Comparison of ENCODE assay signal across 8 cellular contexts in the genomic region with DNA sequence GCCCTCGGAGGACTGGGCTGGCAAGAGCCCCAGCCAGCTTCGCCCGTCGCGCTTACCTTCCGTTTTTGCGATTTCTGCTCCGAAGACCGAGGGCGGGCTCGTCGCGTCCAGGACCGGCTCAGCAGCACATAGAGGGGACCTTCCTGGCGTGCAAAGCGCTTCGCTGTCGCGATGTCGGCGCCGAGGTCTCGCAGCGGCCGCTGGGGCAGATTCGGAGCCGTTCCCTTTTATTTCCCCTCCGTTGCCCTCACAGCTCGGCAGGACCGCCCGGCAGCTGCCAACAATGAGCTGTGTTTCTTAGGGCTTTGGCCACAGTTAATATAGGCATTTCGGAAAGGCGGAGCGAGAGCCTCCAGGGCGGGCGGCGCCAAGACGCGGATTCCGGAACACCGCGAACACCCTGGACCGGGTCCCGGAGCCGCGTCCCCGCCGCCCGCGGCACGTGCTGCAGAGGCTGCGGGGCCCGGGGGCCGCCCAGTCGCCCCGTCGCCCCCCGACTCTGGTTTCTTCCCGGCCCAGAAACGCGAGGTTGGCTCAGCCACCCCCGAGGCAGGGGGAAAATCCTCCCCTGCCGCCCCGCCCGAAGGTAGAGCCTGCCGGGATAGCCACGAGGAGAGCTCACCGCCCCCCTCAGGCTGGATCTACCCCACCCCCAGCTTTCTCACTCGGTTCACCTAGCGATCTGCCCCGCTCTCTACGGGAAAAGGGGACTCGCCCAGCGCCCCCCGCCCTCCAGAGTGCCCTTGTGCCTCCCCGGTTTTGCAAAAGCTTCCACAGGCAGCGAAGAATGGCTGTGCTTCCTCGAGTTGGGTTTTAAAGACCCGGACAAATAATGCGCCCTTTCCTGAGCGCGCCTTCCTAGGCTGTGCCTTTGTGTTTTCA. TPM values are rescaled to one million over a fixed set of nuclear protein-coding genes. Genes with fewer than 3 reads are reported as not detected.
DNase-seq lines count a peak whose midpoint lies in the region; ATAC-seq, FAIRE-seq and TF ChIP-seq lines count a peak whose summit lies in the region.

A gene with protein sequence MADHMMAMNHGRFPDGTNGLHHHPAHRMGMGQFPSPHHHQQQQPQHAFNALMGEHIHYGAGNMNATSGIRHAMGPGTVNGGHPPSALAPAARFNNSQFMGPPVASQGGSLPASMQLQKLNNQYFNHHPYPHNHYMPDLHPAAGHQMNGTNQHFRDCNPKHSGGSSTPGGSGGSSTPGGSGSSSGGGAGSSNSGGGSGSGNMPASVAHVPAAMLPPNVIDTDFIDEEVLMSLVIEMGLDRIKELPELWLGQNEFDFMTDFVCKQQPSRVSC (minus strand): TSS at position 292 of the 882 bp plus-strand sequence. CDS start 704 bp downstream, outside the sequence.

- peaks cover 34% of the 10 kb centered on the region for H3K4me1 ChIP-seq in astrocyte (ENCODE audit: insufficient read depth, low read length)

- H3K27ac Mint-ChIP-seq in astrocyte (ENCODE audit: unreplicated experiment) = peak within 1 kb of the TSS; percentile 99

- H3K9me3 Mint-ChIP-seq in astrocyte (ENCODE audit: unreplicated experiment) = no peaks in the 10 kb centered on the region

- peak within 1 kb of the TSS; percentile 100 for H3K4me3 Mint-ChIP-seq in astrocyte (ENCODE audit: unreplicated experiment)

- H3K27me3 ChIP-seq in astrocyte (ENCODE audit: insufficient read depth, low read length) = no peaks in the 10 kb centered on the region

- peak; percentile 68 for ATAC-seq in GM18502 (IDR thresholded peaks at IDR 0.05; ENCODE audit: poor library complexity, unreplicated experiment)
- ATAC-seq in HG02943 (IDR thresholded peaks at IDR 0.05; ENCODE audit: low read depth, unreplicated experiment) = peak; percentile 59

- TF ChIP-seq CTCF in astrocyte (IDR thresholded peaks at IDR 0.05; ENCODE audit: insufficient read depth, low read depth, low read length) (no peak), D721Med (IDR thresholded peaks at IDR 0.05; ENCODE audit: insufficient read depth, missing control alignments) (no peak)

- H3K9ac ChIP-seq in astrocyte (ENCODE audit: low read length) = peak within 1 kb of the TSS; percentile 99

- no peak for FAIRE-seq in astrocyte (lab: Jason Lieb, UNC)
- no peak for FAIRE-seq in D721Med (lab: Jason Lieb, UNC)

- H4K20me1 ChIP-seq in astrocyte (ENCODE audit: insufficient read depth, low read length) = peaks cover 30% of the 10 kb centered on the region

- H3K4me1 Mint-ChIP-seq in astrocyte (ENCODE audit: low read depth, unreplicated experiment) = peaks cover 23% of the 10 kb centered on the region

- H3K9me3 ChIP-seq in astrocyte (ENCODE audit: insufficient read depth, low read depth, low read length) = no peaks in the 10 kb centered on the region

- H3K4me2 ChIP-seq in astrocyte (ENCODE audit: low read length) = peak within 1 kb of the TSS; percentile 95

- peak within 1 kb of the TSS; percentile 95 for H3K27ac ChIP-seq in astrocyte (ENCODE audit: low read depth, low read length)

- no peaks in the 10 kb centered on the region for H3K27me3 Mint-ChIP-seq in astrocyte (ENCODE audit: low read depth, unreplicated experiment)

- H3K36me3 Mint-ChIP-seq in astrocyte (ENCODE audit: low read depth, unreplicated experiment) = peaks cover 25% of the 10 kb centered on the region

- peak within 1 kb of the TSS; percentile 96 for H2AFZ ChIP-seq in astrocyte (ENCODE audit: low read depth, low read length)

- peak within 1 kb of the TSS; percentile 98 for H3K4me3 ChIP-seq in astrocyte (ENCODE audit: insufficient read depth, low read depth, low read length)

- H3K79me2 ChIP-seq in astrocyte (ENCODE audit: insufficient read depth, low read length) = peaks cover 37% of the 10 kb centered on the region

- DNase-seq in NCI-H187 treated with DMSO at 0.1 percent for 48 hours (lab: John Stamatoyannopoulos, UW) = peak; percentile 38
- DNase-seq in T-helper 22 cell (ENCODE audit: low read depth) = peak; percentile 83
- peak; percentile 88 for DNase-seq in astrocyte (ENCODE audit: low read depth)
- peak; percentile 82 for DNase-seq in hepatic stellate cell (ENCODE audit: low spot score)
- DNase-seq in retina = peak; percentile 98
- no peak for DNase-seq in D721Med (ENCODE audit: insufficient read length, low spot score)

- peaks cover 14% of the 10 kb centered on the region for H3K36me3 ChIP-seq in astrocyte (ENCODE audit: insufficient read depth, low read length)

RNA-seq across cellular contexts. Expression of the gene that starts here (rescaled TPM):
- total RNA-seq in astrocyte = 348 and 449 TPM in 2 replicates
